ENCODE assay signal across 8 cellular contexts in the genomic region with DNA sequence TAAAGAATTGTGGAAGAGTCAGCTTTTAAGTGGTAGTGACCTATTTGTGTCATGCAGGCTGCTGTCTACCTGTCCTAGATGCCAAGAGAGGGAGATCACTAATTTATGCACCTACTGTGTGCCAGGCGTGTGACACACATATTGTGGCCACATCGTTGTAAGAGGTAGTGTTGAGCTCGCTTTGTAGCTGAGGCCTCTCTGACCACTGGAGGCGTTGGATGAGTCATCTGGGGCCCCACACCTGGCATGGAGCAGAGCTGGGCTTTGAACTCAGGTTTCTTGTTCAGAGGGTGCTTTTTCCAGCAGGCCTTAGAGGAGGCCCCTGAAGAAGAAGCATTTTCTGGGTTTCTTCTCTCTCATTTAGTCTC. TPM values are rescaled to one million over a fixed set of nuclear protein-coding genes. Genes with fewer than 3 reads are reported as not detected.
DNase-seq lines count a peak whose midpoint lies in the region; ATAC-seq and TF ChIP-seq lines count a peak whose summit lies in the region.

No MANE protein-coding gene starts in this region.

- H4K20me1 ChIP-seq in smooth muscle cell (ENCODE audit: low read depth), result no peaks in the 10 kb centered on the region

- H3K27me3 Mint-ChIP-seq in activated T-helper 1 cell treated with anti-CD3 and anti-CD28 coated beads, Interleukin-12 subunit alpha, Interleukin-12 subunit beta, Interleukin-2, Interleukin-4 antibody, amounts not matched to agents 30 ng/mL and 10 ng/mL and 1 ng/mL, durations not matched to agents 14 hours and 24 hours and 36 hours (ENCODE audit: insufficient read depth), result no peaks in the 10 kb centered on the region

- peaks cover 77% of the 10 kb centered on the region for H3K4me1 Mint-ChIP-seq in activated T-helper 1 cell treated with anti-CD3 and anti-CD28 coated beads, Interleukin-12 subunit alpha, Interleukin-12 subunit beta, Interleukin-2, Interleukin-4 antibody, amounts not matched to agents 30 ng/mL and 10 ng/mL and 1 ng/mL, durations not matched to agents 14 hours and 24 hours and 36 hours (ENCODE audit: low read depth)

- intact Hi-C loops in activated T-helper 1 cell treated with anti-CD3 and anti-CD28 coated beads, Interleukin-12 subunit alpha, Interleukin-12 subunit beta, Interleukin-2, Interleukin-4 antibody, amounts not matched to agents 30 ng/mL and 10 ng/mL and 1 ng/mL, durations not matched to agents 14 hours and 24 hours and 36 hours (cut with micrococcal nuclease), result loop anchor here (2.0 kb wide), 3 partner anchors 14 to 190 kb away; no protein-coding TSS in a partner anchor
- intact Hi-C loops in left colon (cut with DNase I, micrococcal nuclease), result no loop called here

- H3K9me3 Mint-ChIP-seq in activated T-helper 1 cell treated with anti-CD3 and anti-CD28 coated beads, Interleukin-12 subunit alpha, Interleukin-12 subunit beta, Interleukin-2, Interleukin-4 antibody, amounts not matched to agents 30 ng/mL and 10 ng/mL and 1 ng/mL, durations not matched to agents 14 hours and 24 hours and 36 hours, result no peaks in the 10 kb centered on the region

- peak overlapping the region; percentile 90 for H3K27ac Mint-ChIP-seq in activated T-helper 1 cell treated with anti-CD3 and anti-CD28 coated beads, Interleukin-12 subunit alpha, Interleukin-12 subunit beta, Interleukin-2, Interleukin-4 antibody, amounts not matched to agents 30 ng/mL and 10 ng/mL and 1 ng/mL, durations not matched to agents 14 hours and 24 hours and 36 hours

- no peaks in the 10 kb centered on the region for H3K27me3 ChIP-seq in smooth muscle cell (ENCODE audit: low read depth)

- peaks cover 37% of the 10 kb centered on the region for H3K79me2 ChIP-seq in smooth muscle cell (ENCODE audit: low read depth)

- ATAC-seq in HG03108 (IDR thresholded peaks at IDR 0.05; ENCODE audit: unreplicated experiment) (peak; percentile 72), left colon (no peak)

- peak overlapping the region; percentile 87 for H3K9ac ChIP-seq in smooth muscle cell (ENCODE audit: low read depth)

- H3K4me3 Mint-ChIP-seq in activated T-helper 1 cell treated with anti-CD3 and anti-CD28 coated beads, Interleukin-12 subunit alpha, Interleukin-12 subunit beta, Interleukin-2, Interleukin-4 antibody, amounts not matched to agents 30 ng/mL and 10 ng/mL and 1 ng/mL, durations not matched to agents 14 hours and 24 hours and 36 hours, result peak overlapping the region; percentile 3

- peak overlapping the region; percentile 98 for H3K27ac ChIP-seq in smooth muscle cell (ENCODE audit: low read depth)

- H3K9me3 ChIP-seq in smooth muscle cell (replicated peaks; ENCODE audit: low read depth), result no peaks in the 10 kb centered on the region

- peak overlapping the region; percentile 19 for H3K4me2 ChIP-seq in smooth muscle cell

- H2AFZ ChIP-seq in smooth muscle cell (ENCODE audit: low read depth), result no peak overlapping the region

- peaks cover 43% of the 10 kb centered on the region for H3K36me3 Mint-ChIP-seq in activated T-helper 1 cell treated with anti-CD3 and anti-CD28 coated beads, Interleukin-12 subunit alpha, Interleukin-12 subunit beta, Interleukin-2, Interleukin-4 antibody, amounts not matched to agents 30 ng/mL and 10 ng/mL and 1 ng/mL, durations not matched to agents 14 hours and 24 hours and 36 hours (ENCODE audit: low read depth)

- 15% methylated on average over 4 of the region's 4 CpGs for WGBS in smooth muscle cell (ENCODE audit: low lambda C conversion rate)

- no peaks in the 10 kb centered on the region for H3K36me3 ChIP-seq in smooth muscle cell (ENCODE audit: low read depth)

- no peak for TF ChIP-seq CTCF in smooth muscle cell (IDR thresholded peaks at IDR 0.05; ENCODE audit: borderline replicate concordance, insufficient read depth, poor library complexity, severe bottlenecking)

- no peak overlapping the region for H3K4me3 ChIP-seq in smooth muscle cell

- peak; percentile 70 for DNase-seq in activated CD8-positive, alpha-beta memory T cell treated with anti-CD3 and anti-CD28 coated beads for 24 hours
- no peak for DNase-seq in activated CD8-positive, alpha-beta memory T cell treated with anti-CD3 and anti-CD28 coated beads, Interleukin-2, amount 50 U/mL, for 4 hours
- DNase-seq in activated T-helper 1 cell treated with anti-CD3 and anti-CD28 coated beads, Interleukin-12 subunit alpha, Interleukin-12 subunit beta, Interleukin-2, Interleukin-4 antibody, amounts not matched to agents 30 ng/mL and 10 ng/mL and 1 ng/mL, durations not matched to agents 14 hours and 24 hours and 36 hours (ENCODE audit: low spot score), result peak; percentile 62
- DNase-seq in smooth muscle cell (lab: John Stamatoyannopoulos, UW; ENCODE audit: unreplicated experiment) (no peak), GF-D8 (lab: John Stamatoyannopoulos, UW) (no peak), SKM-1 (lab: John Stamatoyannopoulos, UW; ENCODE audit: unreplicated experiment) (no peak), left colon (no peak)

- H3F3A ChIP-seq in smooth muscle cell (ENCODE audit: low read depth), result peaks cover 29% of the 10 kb centered on the region

- H3K4me1 ChIP-seq in smooth muscle cell (ENCODE audit: low read depth), result peaks cover 22% of the 10 kb centered on the region

RNA-seq across cellular contexts. Expression of a gene that starts 52.3 kb away (rescaled TPM):
- 38.4 and 39.7 TPM in 2 replicates for total RNA-seq in activated T-helper 1 cell treated with anti-CD3 and anti-CD28 coated beads, Interleukin-12 subunit alpha, Interleukin-12 subunit beta, Interleukin-2, Interleukin-4 antibody, amounts not matched to agents 30 ng/mL and 10 ng/mL and 1 ng/mL, durations not matched to agents 14 hours and 24 hours and 36 hours
- 5.8 and 20.6 TPM in 2 replicates for total RNA-seq in smooth muscle cell
- polyA plus RNA-seq in smooth muscle cell, result 9.7 and 21.7 TPM in 2 replicates
- total RNA-seq in left colon, result 100 to 1,000 TPM; 230 to 514 TPM

Comparison
In these comparisons a context has a peak if more than half of its experiments do, and no peak if none do; other contexts are left out.
1. DNase-seq: peak in activated CD8-positive, alpha-beta memory T cell treated with anti-CD3 and anti-CD28 coated beads for 24 hours (single experiment) and activated T-helper 1 cell treated with anti-CD3 and anti-CD28 coated beads, Interleukin-12 subunit alpha, Interleukin-12 subunit beta, Interleukin-2, Interleukin-4 antibody, amounts not matched to agents 30 ng/mL and 10 ng/mL and 1 ng/mL, durations not matched to agents 14 hours and 24 hours and 36 hours (single experiment); none in activated CD8-positive, alpha-beta memory T cell treated with anti-CD3 and anti-CD28 coated beads, Interleukin-2, amount 50 U/mL, for 4 hours (single experiment), smooth muscle cell (single experiment), GF-D8 (single experiment), SKM-1 (single experiment) and left colon (0 of 2).